ENCODE assay signal across 26 cellular contexts in genomic region chr16:89579351-89579750, GRCh38. TPM values are rescaled to one million over a fixed set of nuclear protein-coding genes. Genes with fewer than 3 reads are reported as not detected.
"Had no signal": no experiment of that assay in that cellular context is flagged by ENCODE, and none has a peak within 500 bp of the region (broad histone marks: within the 10 kb centered on the region; RNA-seq: fewer than 3 reads in every experiment).

No MANE protein-coding gene starts in this region.

- H3K27ac ChIP-seq: gastrocnemius medialis, neutrophil, parathyroid adenoma, stomach, thyroid gland, vagina had no signal

- H3K9ac ChIP-seq: parathyroid adenoma had no signal

- ATAC-seq: effector memory CD8-positive, alpha-beta T cell; gastrocnemius medialis; left ventricle myocardium superior; mucosa of descending colon; natural killer cell treated with Interleukin-12 subunit alpha and Interleukin-12 subunit beta and Interleukin-15 and Interleukin-18, amount 100 ng/mL, for 72 hours; sciatic nerve had no signal

- H3K9me3 ChIP-seq: gastrocnemius medialis, mucosa of descending colon, neutrophil, stomach, thyroid gland, vagina had no signal

- FAIRE-seq: endometrium, keratinocyte had no signal

- H3K4me1 ChIP-seq: parathyroid adenoma had no signal

- H3K4me2 ChIP-seq: smooth muscle cell had no signal

- DNase-seq: cortex of kidney; effector memory CD8-positive, alpha-beta T cell; foreskin fibroblast; gastrocnemius medialis; head of caudate nucleus; left ventricle myocardium superior; mucosa of descending colon; naive B cell; stimulated activated CD4-positive, alpha-beta T cell treated with anti-CD3 and anti-CD28 coated beads, Interleukin-12 subunit alpha, Interleukin-12 subunit beta, amount 100 ng/mL, for 4 hours; stimulated activated CD4-positive, alpha-beta T cell treated with anti-CD3 and anti-CD28 coated beads, Interleukin-1b, Interleukin-23, amount 100 ng/mL, for 48 hours; stimulated activated CD4-positive, alpha-beta T cell treated with anti-CD3 and anti-CD28 coated beads, Interleukin-4, amount 100 ng/mL, for 1 hour; stimulated activated CD8-positive, alpha-beta memory T cell treated with anti-CD3 and anti-CD28 coated beads, Interleukin-4, amount 100 ng/mL, for 48 hours; stimulated activated naive CD4-positive, alpha-beta T cell; stomach; thyroid gland; trophoblast cell had no signal

- H3K36me3 ChIP-seq: gastrocnemius medialis, neutrophil, stomach, thyroid gland, vagina had no signal

- H2AFZ ChIP-seq: parathyroid adenoma had no signal

- H3K79me2 ChIP-seq: parathyroid adenoma had no signal

- H3K4me3 ChIP-seq: gastrocnemius medialis, lung, mucosa of descending colon, smooth muscle cell, stomach, thyroid gland, vagina had no signal

RNA-seq across cellular contexts. Expression of gene CPNE7, which starts 3.8 kb away (rescaled TPM):
- total RNA-seq: gastrocnemius medialis, left ventricle myocardium superior, sciatic nerve, subcutaneous adipose tissue had no signal

RNA-seq across cellular contexts. Expression of gene DPEP1, which starts 34.1 kb away (rescaled TPM):
- total RNA-seq: gastrocnemius medialis; left ventricle myocardium superior; natural killer cell treated with Interleukin-12 subunit alpha and Interleukin-12 subunit beta and Interleukin-15 and Interleukin-18, amount 100 ng/mL, for 72 hours; sciatic nerve; smooth muscle cell; vagina had no signal
- polyA plus RNA-seq: smooth muscle cell had no signal
